Comparison of ENCODE assay signal across 8 cellular contexts in the genomic region with DNA sequence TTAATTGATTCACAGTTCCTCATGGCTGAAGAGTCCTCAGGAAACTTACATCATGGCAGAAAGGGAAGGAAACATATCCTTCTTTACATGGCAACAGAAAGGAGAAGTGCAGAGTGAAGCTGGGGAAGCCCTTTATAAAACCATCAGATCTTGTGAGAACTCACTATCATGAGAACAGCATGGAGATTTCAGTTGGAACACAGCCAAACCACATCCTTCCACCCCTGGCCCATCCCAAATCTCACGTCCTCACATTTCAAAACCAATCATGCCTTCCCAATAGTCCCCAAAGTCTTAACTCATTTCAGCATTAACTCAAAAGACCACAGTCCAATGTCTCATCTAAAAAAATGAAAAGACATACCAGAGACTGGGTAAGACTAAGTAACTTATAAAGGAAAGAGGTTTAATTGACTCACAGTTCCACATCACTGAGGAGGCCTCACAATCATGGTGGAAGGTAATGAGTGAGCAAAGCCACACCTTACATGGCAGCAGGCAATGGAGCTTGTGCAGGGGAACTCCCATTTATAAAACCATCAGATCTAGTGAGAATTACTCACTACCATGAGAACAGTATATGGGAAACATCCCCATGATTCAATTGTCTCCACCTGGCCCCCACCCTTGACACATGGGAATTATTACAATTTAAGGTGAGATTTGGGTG.
DNase-seq lines count a peak whose midpoint lies in the region; ATAC-seq, FAIRE-seq and TF ChIP-seq lines count a peak whose summit lies in the region.

No MANE protein-coding gene starts in this region.

- peaks cover 0 to 12% of the 10 kb centered on the region in 2 donors for H3K36me3 Mint-ChIP-seq in naive B cell
- H3K36me3 Mint-ChIP-seq in T-cell = no peaks in the 10 kb centered on the region

- H3K4me1 Mint-ChIP-seq in naive B cell (peaks cover 13 to 22% (median 14%) of the 10 kb centered on the region in 3 donors), T-cell (peaks cover 6 to 10% (median 8%) of the 10 kb centered on the region in 3 donors)

- peak overlapping the region in 5 of 6 donors; percentile 6 to 39 (median 25) for H3K27ac Mint-ChIP-seq in naive B cell
- H3K27ac Mint-ChIP-seq in T-cell = no peak overlapping the region

- POLR2A ChIA-PET in T-cell (lab: Charles Lee) = no interaction called here

- H3K9me3 Mint-ChIP-seq in naive B cell (peaks cover 9 to 24% (median 16%) of the 10 kb centered on the region in 7 donors), T-cell (peaks cover 0 to 13% (median 6%) of the 10 kb centered on the region in 3 donors)

- CTCF ChIA-PET in T-cell (lab: Charles Lee) = no interaction called here

- H3K4me3 Mint-ChIP-seq in naive B cell = peak overlapping the region in 1 of 8 donors; percentile 4
- no peak overlapping the region for H3K4me3 Mint-ChIP-seq in T-cell

- TF ChIP-seq POLR2A in GM18505 (IDR thresholded peaks at IDR 0.05; ENCODE audit: borderline replicate concordance, extremely low read depth, insufficient read depth, insufficient read length) = no peak

- H3K27me3 Mint-ChIP-seq in naive B cell = no peaks in the 10 kb centered on the region
- H3K27me3 Mint-ChIP-seq in T-cell = no peaks in the 10 kb centered on the region

- DNase-seq in RCC 7860 (ENCODE audit: low spot score) (peak; percentile 97), naive B cell (peak; percentile 4), T-cell (no peak), NCI-H2029 treated with DMSO at 0.1 percent for 48 hours (lab: John Stamatoyannopoulos, UW) (no peak), NCI-H526 treated with DMSO at 0.1 percent for 48 hours (lab: John Stamatoyannopoulos, UW) (no peak), dedifferentiated amniotic fluid mesenchymal stem cell (ENCODE audit: extremely low spot score) (no peak)

- peak; percentile 60 for ATAC-seq in GM18505 (IDR thresholded peaks at IDR 0.05; ENCODE audit: unreplicated experiment)
- ATAC-seq in HG02642 (IDR thresholded peaks at IDR 0.05; ENCODE audit: poor library complexity, unreplicated experiment) = peak; percentile 73
- ATAC-seq in naive B cell (ENCODE audit: low read depth in 2 of 2) = peak; percentile 64 to 80
- no peak for ATAC-seq in T-cell (replicated peaks in 1 of 4)

- peak; percentile 99 for FAIRE-seq in RCC 7860 (lab: Jason Lieb, UNC)

Comparison
In these comparisons a context has a peak if more than half of its experiments do, and no peak if none do; other contexts are left out.
1. ATAC-seq: peak in GM18505 (single experiment), HG02642 (single experiment) and naive B cell (2 of 2); none in T-cell (0 of 4).
2. DNase-seq: peak in RCC 7860 (single experiment) and naive B cell (single experiment); none in T-cell (0 of 34), NCI-H2029 treated with DMSO at 0.1 percent for 48 hours (single experiment), NCI-H526 treated with DMSO at 0.1 percent for 48 hours (single experiment) and dedifferentiated amniotic fluid mesenchymal stem cell (single experiment).
3. H3K27ac Mint-ChIP-seq: peak in naive B cell (5 of 6); none in T-cell (0 of 2).